8 cellular contexts compared by ENCODE assay signal in the genomic region with DNA sequence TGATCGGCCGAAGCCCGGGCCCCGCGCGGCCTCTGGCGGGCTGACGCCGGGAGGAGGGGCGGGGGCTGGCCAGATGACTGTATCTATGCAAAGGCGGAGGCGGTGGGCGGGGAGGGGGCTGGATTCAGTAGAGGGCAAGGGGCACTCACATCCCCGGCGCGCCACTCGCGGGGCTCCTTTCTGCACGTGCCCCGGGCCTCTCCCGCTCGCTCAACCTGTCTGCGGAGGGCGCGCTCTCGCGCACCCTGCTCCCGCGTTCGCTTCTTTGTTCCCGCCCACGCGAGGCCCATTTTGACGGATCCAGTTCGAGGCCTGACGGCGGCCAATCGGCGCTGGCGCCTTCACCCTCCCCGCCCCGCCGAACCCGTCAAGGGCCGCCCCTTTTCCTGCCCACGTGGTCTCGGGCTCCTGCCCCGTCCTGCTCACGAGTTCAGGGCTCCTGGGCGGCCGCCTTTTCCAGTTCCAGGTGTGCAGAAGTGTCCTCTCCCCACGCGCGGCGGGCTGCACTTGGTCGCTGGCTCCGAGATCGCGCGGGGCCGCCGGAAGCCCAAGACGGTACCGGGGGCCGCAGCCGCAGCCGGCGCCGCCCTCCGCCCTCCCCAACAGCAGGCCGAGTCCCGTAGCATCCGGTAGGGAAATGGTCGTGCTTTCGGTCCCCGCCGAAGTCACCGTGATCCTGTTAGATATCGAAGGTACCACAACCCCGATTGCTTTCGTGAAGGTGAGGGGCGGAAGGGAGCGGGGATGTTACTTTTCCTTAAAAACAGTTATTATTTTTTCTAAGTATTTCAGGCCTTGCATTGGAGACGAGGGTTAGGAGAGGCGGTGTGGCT. TPM values are rescaled to one million over a fixed set of nuclear protein-coding genes. Genes with fewer than 3 reads are reported as not detected.
DNase-seq lines count a peak whose midpoint lies in the region; ATAC-seq and TF ChIP-seq lines count a peak whose summit lies in the region.

ENOPH1 (plus strand) TSS at position 398 of the 833 bp plus-strand sequence; CDS start at position 638, 240 bp downstream.
HNRNPDL (minus strand) TSS at position 270 of the 833 bp plus-strand sequence. CDS start 772 bp downstream, outside the sequence.

- TF ChIP-seq CTCF in GM06990 (IDR thresholded peaks at IDR 0.05; ENCODE audit: insufficient read depth, low read length, poor library complexity, severe bottlenecking) (peak; percentile 10), osteoblast (IDR thresholded peaks at IDR 0.05; ENCODE audit: extremely low read depth, low read depth, low read length) (no peak), thoracic aorta (IDR thresholded peaks at IDR 0.05) (no peak)

- H3K27ac ChIP-seq in osteoblast (ENCODE audit: low read depth, low read length) (peak within 1 kb of the TSS; percentile 96), thoracic aorta (peak within 1 kb of the TSS; percentile 92 to 94)

- ATAC-seq in HG02588 (IDR thresholded peaks at IDR 0.05; ENCODE audit: unreplicated experiment) (peak; percentile 74), SK-N-SH treated with all-trans-retinoic acid at 6 μM for 48 hours (peak; percentile 83), thoracic aorta (ENCODE audit: insufficient number of reproducible peaks, low FRiP score, low read depth) (peak; percentile 82)

- H3K9me3 ChIP-seq in osteoblast (ENCODE audit: low read depth, low read length) (no peaks in the 10 kb centered on the region), thoracic aorta (no peaks in the 10 kb centered on the region)

- H3K27me3 ChIP-seq in GM06990 (replicated peaks; ENCODE audit: control insufficient read depth, insufficient read depth, low read length), result no peaks in the 10 kb centered on the region
- no peaks in the 10 kb centered on the region for H3K27me3 ChIP-seq in osteoblast (ENCODE audit: insufficient read depth, low read length)
- no peaks in the 10 kb centered on the region for H3K27me3 ChIP-seq in thoracic aorta (replicated peaks; ENCODE audit: insufficient read depth)

- H3K4me1 ChIP-seq in osteoblast (ENCODE audit: insufficient read depth, low read length), result peaks cover 37% of the 10 kb centered on the region
- H3K4me1 ChIP-seq in thoracic aorta (ENCODE audit: control insufficient read depth in 1 of 2, low read depth in 2 of 2), result peaks cover 27 to 35% of the 10 kb centered on the region in 2 donors

- DNase-seq in GM06990 (ENCODE audit: extremely low read depth, insufficient read length) (peak; percentile 98), NCI-H1092 (lab: John Stamatoyannopoulos, UW) (peak; percentile 96), glomerular endothelial cell (ENCODE audit: extremely low read depth, low read depth, low spot score) (peak; percentile 68), osteoblast (ENCODE audit: insufficient read length, low spot score, missing footprints) (peak; percentile 99), thoracic aorta (ENCODE audit: low spot score) (peak; percentile 90)

- H3K9me3 Mint-ChIP-seq in activated naive CD4-positive, alpha-beta T cell treated with anti-CD3 and anti-CD28 coated beads, Interleukin-2, amount 50 U/mL, for 24 hours, result no peaks in the 10 kb centered on the region

- peak within 1 kb of the TSS; percentile 93 for H2AFZ ChIP-seq in osteoblast (ENCODE audit: low read length)

- peaks cover 56% of the 10 kb centered on the region for H3K4me1 Mint-ChIP-seq in activated naive CD4-positive, alpha-beta T cell treated with anti-CD3 and anti-CD28 coated beads, Interleukin-2, amount 50 U/mL, for 24 hours

- peak within 1 kb of the TSS; percentile 76 for H3K4me3 ChIP-seq in GM06990 (replicated peaks; ENCODE audit: low read depth, low read length)
- H3K4me3 ChIP-seq in osteoblast (ENCODE audit: insufficient read depth, low read length), result peak within 1 kb of the TSS; percentile 98
- H3K4me3 ChIP-seq in thoracic aorta, result peak within 1 kb of the TSS; percentile 90

- H3K79me2 ChIP-seq in osteoblast (ENCODE audit: insufficient read depth, low read length), result peaks cover 87% of the 10 kb centered on the region

- H3K27ac Mint-ChIP-seq in activated naive CD4-positive, alpha-beta T cell treated with anti-CD3 and anti-CD28 coated beads, Interleukin-2, amount 50 U/mL, for 24 hours, result peak within 1 kb of the TSS; percentile 99

- H3K36me3 Mint-ChIP-seq in activated naive CD4-positive, alpha-beta T cell treated with anti-CD3 and anti-CD28 coated beads, Interleukin-2, amount 50 U/mL, for 24 hours, result peaks cover 33% of the 10 kb centered on the region

- peak within 1 kb of the TSS; percentile 94 for H3K4me2 ChIP-seq in osteoblast (ENCODE audit: insufficient read depth, low read length)

- H3K36me3 ChIP-seq in GM06990 (ENCODE audit: control insufficient read depth, insufficient read depth, low read length) (peaks cover 3% of the 10 kb centered on the region), osteoblast (ENCODE audit: insufficient read depth, low read length) (peaks cover 32% of the 10 kb centered on the region), thoracic aorta (peaks cover 5% of the 10 kb centered on the region)

- H3K4me3 Mint-ChIP-seq in activated naive CD4-positive, alpha-beta T cell treated with anti-CD3 and anti-CD28 coated beads, Interleukin-2, amount 50 U/mL, for 24 hours, result peak within 1 kb of the TSS; percentile 98

- peaks cover 54% of the 10 kb centered on the region for H4K20me1 ChIP-seq in osteoblast (ENCODE audit: insufficient read depth, low read length)

- H3K27me3 Mint-ChIP-seq in activated naive CD4-positive, alpha-beta T cell treated with anti-CD3 and anti-CD28 coated beads, Interleukin-2, amount 50 U/mL, for 24 hours, result no peaks in the 10 kb centered on the region

TF ChIP-seq in SK-N-SH treated with all-trans-retinoic acid at 6 μM for 48 hours, 23 proteins besides CTCF, POLR2A, EP300 and RAD21:
- TF ChIP-seq TCF4 (CRISPR knock-in tag; IDR thresholded peaks at IDR 0.05; ENCODE audit: borderline replicate concordance), result no peak
- no peak for TF ChIP-seq ISL1 (CRISPR knock-in tag; IDR thresholded peaks at IDR 0.05)
- no peak for TF ChIP-seq SNAI2 (CRISPR knock-in tag; IDR thresholded peaks at IDR 0.05)
- TF ChIP-seq TSHZ2 (CRISPR knock-in tag; IDR thresholded peaks at IDR 0.05), result no peak
- no peak for TF ChIP-seq ZFP30 (CRISPR knock-in tag; IDR thresholded peaks at IDR 0.05)

RNA-seq across cellular contexts. Expression of gene ENOPH1, which starts in this region (rescaled TPM):
- total RNA-seq in glomerular endothelial cell (28.8 and 36.1 TPM in 2 replicates), osteoblast (35.4 and 38.4 TPM in 2 replicates), thoracic aorta (10 to 100 TPM; 15.4 to 15.5 TPM)

RNA-seq across cellular contexts. Expression of gene HNRNPDL, which starts in this region (rescaled TPM):
- total RNA-seq in glomerular endothelial cell (127 and 142 TPM in 2 replicates), osteoblast (142 and 143 TPM in 2 replicates), thoracic aorta (100 to 1,000 TPM; 145 to 191 TPM)

Comparison
In these comparisons a context has a peak if more than half of its experiments do, and no peak if none do; other contexts are left out.
1. Peak in every context shown above with its lines: DNase-seq, ATAC-seq, H3K4me3 ChIP-seq and H3K27ac ChIP-seq.